In the genomic region with DNA sequence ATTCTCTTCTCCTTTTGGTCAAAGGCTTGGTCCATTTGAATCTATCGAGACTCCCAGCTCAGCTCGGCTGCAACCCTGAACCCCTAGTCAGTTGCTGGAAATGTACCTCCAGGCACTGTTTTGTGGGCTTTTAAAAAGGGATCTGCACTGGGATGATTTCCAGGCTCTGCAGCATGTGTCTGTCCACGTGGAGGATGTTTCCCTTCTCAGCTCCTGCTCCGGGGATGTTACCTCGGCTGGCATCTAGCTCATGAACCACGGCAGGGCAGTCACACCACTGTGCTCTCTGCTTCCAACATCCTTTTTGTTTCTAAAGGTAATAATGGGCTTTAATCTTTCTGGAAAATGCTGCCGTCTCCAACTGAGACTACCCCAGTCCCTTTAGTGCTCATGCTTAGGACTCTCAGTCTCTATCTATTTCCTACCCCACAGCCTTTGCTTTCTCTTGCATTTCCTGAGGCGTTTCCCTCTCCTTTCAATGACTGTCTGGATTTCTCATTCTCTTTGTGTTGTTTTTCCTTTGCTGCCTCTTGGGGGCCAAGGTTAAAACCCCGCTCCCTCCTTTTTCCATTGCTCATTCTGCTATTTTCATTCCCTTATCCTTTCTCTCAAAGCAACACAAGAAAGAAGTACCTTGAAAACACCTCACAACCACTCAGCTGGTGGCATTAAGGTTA, we compare ENCODE assay signal across 18 cellular contexts. TPM values are rescaled to one million over a fixed set of nuclear protein-coding genes. Genes with fewer than 3 reads are reported as not detected.
DNase-seq lines count a peak whose midpoint lies in the region; ATAC-seq and TF ChIP-seq lines count a peak whose summit lies in the region.
"Had no signal": no experiment of that assay in that cellular context is flagged by ENCODE, and none has a peak within 500 bp of the region (broad histone marks: within the 10 kb centered on the region; RNA-seq: fewer than 3 reads in every experiment).

No MANE protein-coding gene starts in this region.

- no peak overlapping the region for H3K4me3 Mint-ChIP-seq in activated naive CD8-positive, alpha-beta T cell treated with anti-CD3 and anti-CD28 coated beads, Interleukin-2, amount 50 U/mL, for 24 hours
- H3K4me3 Mint-ChIP-seq: central memory CD8-positive, alpha-beta T cell; natural killer cell treated with Interleukin-12 subunit alpha and Interleukin-12 subunit beta and Interleukin-15 and Interleukin-18, amount 100 ng/mL, for 72 hours had no signal

- peak overlapping the region; percentile 50 for H2AFZ ChIP-seq in GM23248

- H3K27ac Mint-ChIP-seq in activated naive CD8-positive, alpha-beta T cell treated with anti-CD3 and anti-CD28 coated beads, Interleukin-2, amount 50 U/mL, for 24 hours = no peak overlapping the region
- H3K27ac Mint-ChIP-seq: natural killer cell treated with Interleukin-12 subunit alpha and Interleukin-12 subunit beta and Interleukin-15 and Interleukin-18, amount 100 ng/mL, for 72 hours had no signal

- no peaks in the 10 kb centered on the region for H3K27me3 Mint-ChIP-seq in activated naive CD8-positive, alpha-beta T cell treated with anti-CD3 and anti-CD28 coated beads, Interleukin-2, amount 50 U/mL, for 24 hours
- H3K27me3 Mint-ChIP-seq: central memory CD8-positive, alpha-beta T cell had no signal

- H3K4me3 ChIP-seq in GM23248 (no peak overlapping the region), RWPE2 (ENCODE audit: severe bottlenecking) (no peak overlapping the region)
- H3K4me3 ChIP-seq: GM12878, thoracic aorta had no signal

- peak; percentile 36; the same call in 1 of the 3 replicates for ATAC-seq in RWPE2 (ENCODE audit: low read depth)
- peak; percentile 57 for ATAC-seq in Right ventricle myocardium superior (ENCODE audit: poor library complexity)
- no peak for ATAC-seq in GM18868 (IDR thresholded peaks at IDR 0.05; ENCODE audit: unreplicated experiment)
- no peak for ATAC-seq in GM21367 (IDR thresholded peaks at IDR 0.05; ENCODE audit: unreplicated experiment)
- no peak for ATAC-seq in activated naive CD8-positive, alpha-beta T cell treated with anti-CD3 and anti-CD28 coated beads, Interleukin-2, amount 50 U/mL, for 24 hours
- no peak for ATAC-seq in GM19351 (IDR thresholded peaks at IDR 0.05; ENCODE audit: unreplicated experiment)
- ATAC-seq: GM12878; natural killer cell treated with Interleukin-12 subunit alpha and Interleukin-12 subunit beta and Interleukin-15 and Interleukin-18, amount 100 ng/mL, for 72 hours had no signal

- no peaks in the 10 kb centered on the region for H3K79me2 ChIP-seq in GM23248 (ENCODE audit: insufficient read depth)

- H3K4me1 Mint-ChIP-seq in activated naive CD8-positive, alpha-beta T cell treated with anti-CD3 and anti-CD28 coated beads, Interleukin-2, amount 50 U/mL, for 24 hours = peaks cover 17% of the 10 kb centered on the region
- H3K4me1 Mint-ChIP-seq: central memory CD8-positive, alpha-beta T cell had no signal

- H3K9me3 ChIP-seq in GM23248 (ENCODE audit: low read depth) (no peaks in the 10 kb centered on the region), RWPE2 (ENCODE audit: severe bottlenecking) (no peaks in the 10 kb centered on the region)
- H3K9me3 ChIP-seq: thoracic aorta had no signal

- TF ChIP-seq CTCF in RWPE2 (IDR thresholded peaks at IDR 0.05; ENCODE audit: poor library complexity, severe bottlenecking) = no peak

- intact Hi-C loops in Right ventricle myocardium superior (cut with DNase I) = no loop called here

- H3F3A ChIP-seq in GM23248 (ENCODE audit: insufficient read depth) = peaks cover 27% of the 10 kb centered on the region

- H3K4me1 ChIP-seq in GM23248 (ENCODE audit: insufficient read depth) (peaks cover 33% of the 10 kb centered on the region), RWPE2 (ENCODE audit: insufficient read depth, poor library complexity, severe bottlenecking) (peaks cover 13% of the 10 kb centered on the region)

- H3K4me2 ChIP-seq in GM23248 (ENCODE audit: unreplicated experiment) = no peak overlapping the region

- H3K36me3 Mint-ChIP-seq in activated naive CD8-positive, alpha-beta T cell treated with anti-CD3 and anti-CD28 coated beads, Interleukin-2, amount 50 U/mL, for 24 hours (ENCODE audit: low read depth) = no peaks in the 10 kb centered on the region
- H3K36me3 Mint-ChIP-seq: natural killer cell treated with Interleukin-12 subunit alpha and Interleukin-12 subunit beta and Interleukin-15 and Interleukin-18, amount 100 ng/mL, for 72 hours had no signal

- in situ Hi-C loops in GM23248 (cut with MboI) = loop anchor here (10.0 kb wide), 1 partner anchor 137 kb away; no protein-coding TSS in a partner anchor

- no peaks in the 10 kb centered on the region for H3K27me3 ChIP-seq in GM23248 (replicated peaks; ENCODE audit: insufficient read depth)
- no peaks in the 10 kb centered on the region for H3K27me3 ChIP-seq in RWPE2 (ENCODE audit: insufficient read depth, poor library complexity, severe bottlenecking)

- no peaks in the 10 kb centered on the region for H3K9me3 Mint-ChIP-seq in activated naive CD8-positive, alpha-beta T cell treated with anti-CD3 and anti-CD28 coated beads, Interleukin-2, amount 50 U/mL, for 24 hours
- H3K9me3 Mint-ChIP-seq: central memory CD8-positive, alpha-beta T cell; natural killer cell treated with Interleukin-12 subunit alpha and Interleukin-12 subunit beta and Interleukin-15 and Interleukin-18, amount 100 ng/mL, for 72 hours had no signal

- DNase-seq in GM23248 = peak; percentile 35
- DNase-seq in RWPE2 (ENCODE audit: low spot score) = no peak
- no peak for DNase-seq in Right ventricle myocardium superior
- DNase-seq in midbrain (lab: John Stamatoyannopoulos, UW) = peak; percentile 4
- no peak for DNase-seq in activated naive CD8-positive, alpha-beta T cell treated with anti-CD3 and anti-CD28 coated beads, Interleukin-2, amount 50 U/mL, for 24 hours
- DNase-seq: activated T-cell treated with anti-CD3 and anti-CD28 coated beads, Interleukin-2, amount 50 U/mL, for 48 hours; head of caudate nucleus; NCI-H2081; NCI-H748 treated with DMSO at 0.1 percent for 48 hours; stimulated activated CD4-positive, alpha-beta T cell treated with anti-CD3 and anti-CD28 coated beads, Interleukin-2, amount 100 ng/mL, for 48 hours; T-helper 9 cell had no signal

- H3K27ac ChIP-seq in GM23248 = no peak overlapping the region
- H3K27ac ChIP-seq in RWPE2 (ENCODE audit: poor library complexity, severe bottlenecking) = no peak overlapping the region
- H3K27ac ChIP-seq: thoracic aorta had no signal

- H4K20me1 ChIP-seq in GM23248 (ENCODE audit: insufficient read depth) = no peaks in the 10 kb centered on the region

- H3K9me2 ChIP-seq in GM23248 (ENCODE audit: insufficient read depth) = no peaks in the 10 kb centered on the region

- 51 to 62% methylated on average over 9 of the region's 9 CpGs for WGBS in GM23248 (ENCODE audit: low coverage in 1 of 2, low lambda C conversion rate in 2 of 2, missing lambda C conversion rate in 2 of 2), 2 experiments

- H3K36me3 ChIP-seq in GM23248 (ENCODE audit: low read depth) (no peaks in the 10 kb centered on the region), RWPE2 (ENCODE audit: low read depth) (no peaks in the 10 kb centered on the region)
- H3K36me3 ChIP-seq: thoracic aorta had no signal

- no peak overlapping the region for H3K9ac ChIP-seq in GM23248

RNA-seq across cellular contexts. Expression of a gene that starts 42.9 kb away (rescaled TPM):
- 27.7 and 45.0 TPM in 2 replicates for total RNA-seq in GM23248 (2014; rRNA removed; shearing (Covaris generic))
- polyA plus RNA-seq in GM23248 (2016; fragmentation: Nextera tagmentation; extraction: Ambion mirVana) = 22.5 and 26.5 TPM in 2 replicates
- total RNA-seq in Right ventricle myocardium superior = 322 TPM

Comparison
In these comparisons a context has a peak if more than half of its experiments do, and no peak if none do; other contexts are left out.
1. DNase-seq: peak in GM23248 (single experiment) and midbrain (single experiment); none in RWPE2 (single experiment), Right ventricle myocardium superior (single experiment) and activated naive CD8-positive, alpha-beta T cell treated with anti-CD3 and anti-CD28 coated beads, Interleukin-2, amount 50 U/mL, for 24 hours (single experiment).
2. ATAC-seq: peak in RWPE2 (single experiment) and Right ventricle myocardium superior (single experiment); none in GM18868 (single experiment), GM21367 (single experiment), activated naive CD8-positive, alpha-beta T cell treated with anti-CD3 and anti-CD28 coated beads, Interleukin-2, amount 50 U/mL, for 24 hours (single experiment) and GM19351 (single experiment).